In genomic region chr4:125125256-125125655, GRCh38 we compare ENCODE assay signal across 21 cellular contexts.
DNase-seq lines count a peak whose midpoint lies in the region; TF ChIP-seq lines count a peak whose summit lies in the region.
"Had no signal": no experiment of that assay in that cellular context is flagged by ENCODE, and none has a peak within 500 bp of the region (broad histone marks: within the 10 kb centered on the region; RNA-seq: fewer than 3 reads in every experiment).

No MANE protein-coding gene starts in this region.

- 12 to 15% methylated on average over 3 of the region's 3 CpGs for WGBS in GM23248 (ENCODE audit: low coverage in 1 of 2, low lambda C conversion rate in 2 of 2, missing lambda C conversion rate in 2 of 2), 2 experiments

- H4K20me1 ChIP-seq in GM23248 (ENCODE audit: insufficient read depth) = no peaks in the 10 kb centered on the region

- H3K9ac ChIP-seq in GM23248 = no peak overlapping the region

- H3K4me1 ChIP-seq in GM23248 (ENCODE audit: insufficient read depth) = peaks cover 9% of the 10 kb centered on the region
- H3K4me1 ChIP-seq in neuron (ENCODE audit: insufficient read depth, low read length) = peaks cover 9% of the 10 kb centered on the region
- no peaks in the 10 kb centered on the region for H3K4me1 ChIP-seq in SJCRH30
- H3K4me1 ChIP-seq: BE2C, body of pancreas, Caco-2, left lung had no signal

- no peaks in the 10 kb centered on the region for H3K79me2 ChIP-seq in GM23248 (ENCODE audit: insufficient read depth)

- TF ChIP-seq CTCF in astrocyte of the spinal cord (IDR thresholded peaks at IDR 0.05; ENCODE audit: low read depth, low read length) (no peak), fibroblast of mammary gland (conservative IDR thresholded peaks at IDR 0.05; ENCODE audit: control insufficient read depth, insufficient read depth, low read depth, low read length) (no peak)

- in situ Hi-C loops in GM23248 (cut with MboI) = no loop called here
- in situ Hi-C loops in astrocyte of the spinal cord (cut with HindIII; ENCODE audit: low sequenced_read_pairs) = no loop called here

- H2AFZ ChIP-seq in GM23248 = peak overlapping the region; percentile 72
- H2AFZ ChIP-seq in neuron (ENCODE audit: low read depth, low read length) = peak overlapping the region; percentile 73

- peak overlapping the region; percentile 22; the same call in 1 of the 2 replicates for H3K4me3 ChIP-seq in GM23248
- no peak overlapping the region for H3K4me3 ChIP-seq in astrocyte of the spinal cord (ENCODE audit: low read depth, low read length)
- H3K4me3 ChIP-seq in fibroblast of mammary gland (ENCODE audit: control insufficient read depth, low read depth, low read length) = no peak overlapping the region
- H3K4me3 ChIP-seq in neuron (ENCODE audit: low read length) = no peak overlapping the region
- H3K4me3 ChIP-seq in SJCRH30 = no peak overlapping the region
- H3K4me3 ChIP-seq: body of pancreas, dorsolateral prefrontal cortex, left lung had no signal

- H3K4me3 Mint-ChIP-seq in activated CD4-positive, alpha-beta T cell treated with anti-CD3 and anti-CD28 coated beads, Interleukin-2, amount 10 ng/mL, durations not matched to agents 7 days and 5 days = no peak overlapping the region
- H3K4me3 Mint-ChIP-seq: activated naive CD4-positive, alpha-beta T cell treated with anti-CD3 and anti-CD28 coated beads, Interleukin-2, amount 10 ng/mL, durations not matched to agents 7 days and 5 days; activated T-cell treated with anti-CD3 and anti-CD28 coated beads, Interleukin-2, amount 50 U/mL, for 4 hours had no signal

- no peaks in the 10 kb centered on the region for H3K36me3 Mint-ChIP-seq in activated CD4-positive, alpha-beta T cell treated with anti-CD3 and anti-CD28 coated beads, Interleukin-2, amount 10 ng/mL, durations not matched to agents 7 days and 5 days (ENCODE audit: low read depth)
- H3K36me3 Mint-ChIP-seq: activated naive CD4-positive, alpha-beta T cell treated with anti-CD3 and anti-CD28 coated beads, Interleukin-2, amount 10 ng/mL, durations not matched to agents 7 days and 5 days had no signal

- no peaks in the 10 kb centered on the region for H3K9me2 ChIP-seq in GM23248 (ENCODE audit: insufficient read depth)

- H3F3A ChIP-seq in GM23248 (ENCODE audit: insufficient read depth) = no peaks in the 10 kb centered on the region

- H3K27ac Mint-ChIP-seq in activated CD4-positive, alpha-beta T cell treated with anti-CD3 and anti-CD28 coated beads, Interleukin-2, amount 10 ng/mL, durations not matched to agents 7 days and 5 days = no peak overlapping the region
- H3K27ac Mint-ChIP-seq: activated naive CD4-positive, alpha-beta T cell treated with anti-CD3 and anti-CD28 coated beads, Interleukin-2, amount 10 ng/mL, durations not matched to agents 7 days and 5 days had no signal

- H3K27me3 Mint-ChIP-seq in activated CD4-positive, alpha-beta T cell treated with anti-CD3 and anti-CD28 coated beads, Interleukin-2, amount 10 ng/mL, durations not matched to agents 7 days and 5 days = no peaks in the 10 kb centered on the region
- H3K27me3 Mint-ChIP-seq: activated naive CD4-positive, alpha-beta T cell treated with anti-CD3 and anti-CD28 coated beads, Interleukin-2, amount 10 ng/mL, durations not matched to agents 7 days and 5 days had no signal

- DNase-seq in GM23248 = no peak
- DNase-seq in astrocyte of the spinal cord (ENCODE audit: low read depth, low spot score) = peak; percentile 29
- peak; percentile 7 for DNase-seq in fibroblast of mammary gland (ENCODE audit: low read depth)
- no peak for DNase-seq in activated CD8-positive, alpha-beta memory T cell treated with anti-CD3 and anti-CD28 coated beads, Interleukin-2, amount 50 U/mL, for 48 hours
- DNase-seq in stimulated activated CD4-positive, alpha-beta T cell treated with anti-CD3 and anti-CD28 coated beads, Interleukin-2, amount 100 ng/mL, for 48 hours = no peak
- DNase-seq in activated CD4-positive, alpha-beta T cell treated with anti-CD3 and anti-CD28 coated beads, Interleukin-2, amount 10 ng/mL, durations not matched to agents 7 days and 5 days = no peak
- DNase-seq in SJCRH30 = no peak
- DNase-seq: activated naive CD4-positive, alpha-beta T cell treated with anti-CD3 and anti-CD28 coated beads, Interleukin-2, amount 10 ng/mL, durations not matched to agents 7 days and 5 days; activated T-cell treated with anti-CD3 and anti-CD28 coated beads, Interleukin-2, amount 50 U/mL, for 4 hours; BE2C; body of pancreas; Caco-2; dorsolateral prefrontal cortex; erythroblast; glutamatergic neuron; left lung; NCI-H1417 treated with DMSO at 0.1 percent for 48 hours; NCI-H524; T1000 had no signal

- H3K27ac ChIP-seq in GM23248 = no peak overlapping the region
- no peak overlapping the region for H3K27ac ChIP-seq in SJCRH30
- H3K27ac ChIP-seq: body of pancreas, dorsolateral prefrontal cortex, left lung, neutrophil had no signal

- CTCF ChIA-PET in activated CD4-positive, alpha-beta T cell treated with anti-CD3 and anti-CD28 coated beads, Interleukin-2, amount 10 ng/mL, durations not matched to agents 7 days and 5 days (lab: Charles Lee) = no interaction called here

- H3K36me3 ChIP-seq in GM23248 (ENCODE audit: low read depth) (no peaks in the 10 kb centered on the region), neuron (ENCODE audit: insufficient read depth, low read length) (no peaks in the 10 kb centered on the region), SJCRH30 (no peaks in the 10 kb centered on the region)
- H3K36me3 ChIP-seq: BE2C, left lung, neutrophil had no signal

- no peaks in the 10 kb centered on the region for H3K27me3 ChIP-seq in GM23248 (replicated peaks; ENCODE audit: insufficient read depth)
- H3K27me3 ChIP-seq in neuron (ENCODE audit: insufficient read depth, low read length) = no peaks in the 10 kb centered on the region
- no peaks in the 10 kb centered on the region for H3K27me3 ChIP-seq in SJCRH30
- H3K27me3 ChIP-seq: BE2C, body of pancreas, dorsolateral prefrontal cortex, left lung, neutrophil had no signal

- H3K4me1 Mint-ChIP-seq in activated CD4-positive, alpha-beta T cell treated with anti-CD3 and anti-CD28 coated beads, Interleukin-2, amount 10 ng/mL, durations not matched to agents 7 days and 5 days = no peaks in the 10 kb centered on the region
- H3K4me1 Mint-ChIP-seq: activated naive CD4-positive, alpha-beta T cell treated with anti-CD3 and anti-CD28 coated beads, Interleukin-2, amount 10 ng/mL, durations not matched to agents 7 days and 5 days had no signal

- no peaks in the 10 kb centered on the region for H3K9me3 Mint-ChIP-seq in activated CD4-positive, alpha-beta T cell treated with anti-CD3 and anti-CD28 coated beads, Interleukin-2, amount 10 ng/mL, durations not matched to agents 7 days and 5 days
- H3K9me3 Mint-ChIP-seq: activated naive CD4-positive, alpha-beta T cell treated with anti-CD3 and anti-CD28 coated beads, Interleukin-2, amount 10 ng/mL, durations not matched to agents 7 days and 5 days had no signal

- peak overlapping the region; percentile 45 for H3K4me2 ChIP-seq in GM23248 (ENCODE audit: unreplicated experiment)

- H3K9me3 ChIP-seq in GM23248 (ENCODE audit: low read depth) = no peaks in the 10 kb centered on the region
- no peaks in the 10 kb centered on the region for H3K9me3 ChIP-seq in neuron (ENCODE audit: low read length)
- no peaks in the 10 kb centered on the region; the same call in 1 of the 2 replicates for H3K9me3 ChIP-seq in SJCRH30 (replicated peaks)
- H3K9me3 ChIP-seq: BE2C, body of pancreas, Caco-2, left lung, neutrophil had no signal

- POLR2A ChIA-PET in activated CD4-positive, alpha-beta T cell treated with anti-CD3 and anti-CD28 coated beads, Interleukin-2, amount 10 ng/mL, durations not matched to agents 7 days and 5 days (lab: Charles Lee) = no interaction called here

Comparison
In these comparisons a context has a peak if more than half of its experiments do, and no peak if none do; other contexts are left out.
1. DNase-seq: peak in astrocyte of the spinal cord (single experiment) and fibroblast of mammary gland (single experiment); none in GM23248 (single experiment), activated CD8-positive, alpha-beta memory T cell treated with anti-CD3 and anti-CD28 coated beads, Interleukin-2, amount 50 U/mL, for 48 hours (single experiment), stimulated activated CD4-positive, alpha-beta T cell treated with anti-CD3 and anti-CD28 coated beads, Interleukin-2, amount 100 ng/mL, for 48 hours (0 of 2), activated CD4-positive, alpha-beta T cell treated with anti-CD3 and anti-CD28 coated beads, Interleukin-2, amount 10 ng/mL, durations not matched to agents 7 days and 5 days (single experiment) and SJCRH30 (0 of 2).